ENCODE assay signal across 1 cellular context in the genomic region with DNA sequence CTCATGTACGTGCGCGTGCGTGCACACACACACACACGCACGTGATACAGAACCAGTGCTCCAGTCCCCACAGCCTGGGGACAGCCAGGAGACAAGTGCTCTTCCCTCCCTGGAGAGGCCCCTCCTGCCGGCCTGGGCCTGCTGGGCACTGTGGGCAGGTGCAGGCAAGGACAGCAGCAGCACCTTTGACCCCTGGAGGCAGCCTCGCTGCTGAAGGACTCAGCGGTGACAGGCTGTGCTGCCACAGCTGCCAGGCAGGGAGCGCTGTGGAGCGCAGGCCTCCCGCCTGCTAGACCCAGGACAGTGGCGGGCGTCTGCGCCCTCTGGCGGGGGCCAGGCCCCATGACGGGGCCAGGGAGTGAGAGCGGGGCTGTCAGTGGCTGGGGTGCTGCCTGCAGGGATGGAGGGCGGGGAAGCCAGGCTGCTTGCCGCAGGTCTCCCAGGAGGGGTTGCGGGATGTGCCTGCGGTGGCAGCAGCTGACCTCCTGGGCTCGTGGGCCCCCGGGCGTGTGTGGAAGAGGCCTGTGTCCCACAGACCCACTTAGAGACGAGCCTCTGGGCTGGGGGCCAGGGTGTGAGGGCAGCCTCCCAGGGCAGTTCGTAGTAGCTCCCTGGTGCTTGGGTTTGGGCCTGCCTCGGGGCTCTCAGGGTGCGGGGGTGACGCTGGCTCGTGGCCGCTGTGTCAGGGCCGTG.
TF ChIP-seq lines count a peak whose summit lies in the region.

No MANE protein-coding gene starts in this region.

TF ChIP-seq in HEK293, 187 proteins besides CTCF, POLR2A, EP300 and RAD21 (continued from another document and continues in another):
- TF ChIP-seq, protein P1, sequence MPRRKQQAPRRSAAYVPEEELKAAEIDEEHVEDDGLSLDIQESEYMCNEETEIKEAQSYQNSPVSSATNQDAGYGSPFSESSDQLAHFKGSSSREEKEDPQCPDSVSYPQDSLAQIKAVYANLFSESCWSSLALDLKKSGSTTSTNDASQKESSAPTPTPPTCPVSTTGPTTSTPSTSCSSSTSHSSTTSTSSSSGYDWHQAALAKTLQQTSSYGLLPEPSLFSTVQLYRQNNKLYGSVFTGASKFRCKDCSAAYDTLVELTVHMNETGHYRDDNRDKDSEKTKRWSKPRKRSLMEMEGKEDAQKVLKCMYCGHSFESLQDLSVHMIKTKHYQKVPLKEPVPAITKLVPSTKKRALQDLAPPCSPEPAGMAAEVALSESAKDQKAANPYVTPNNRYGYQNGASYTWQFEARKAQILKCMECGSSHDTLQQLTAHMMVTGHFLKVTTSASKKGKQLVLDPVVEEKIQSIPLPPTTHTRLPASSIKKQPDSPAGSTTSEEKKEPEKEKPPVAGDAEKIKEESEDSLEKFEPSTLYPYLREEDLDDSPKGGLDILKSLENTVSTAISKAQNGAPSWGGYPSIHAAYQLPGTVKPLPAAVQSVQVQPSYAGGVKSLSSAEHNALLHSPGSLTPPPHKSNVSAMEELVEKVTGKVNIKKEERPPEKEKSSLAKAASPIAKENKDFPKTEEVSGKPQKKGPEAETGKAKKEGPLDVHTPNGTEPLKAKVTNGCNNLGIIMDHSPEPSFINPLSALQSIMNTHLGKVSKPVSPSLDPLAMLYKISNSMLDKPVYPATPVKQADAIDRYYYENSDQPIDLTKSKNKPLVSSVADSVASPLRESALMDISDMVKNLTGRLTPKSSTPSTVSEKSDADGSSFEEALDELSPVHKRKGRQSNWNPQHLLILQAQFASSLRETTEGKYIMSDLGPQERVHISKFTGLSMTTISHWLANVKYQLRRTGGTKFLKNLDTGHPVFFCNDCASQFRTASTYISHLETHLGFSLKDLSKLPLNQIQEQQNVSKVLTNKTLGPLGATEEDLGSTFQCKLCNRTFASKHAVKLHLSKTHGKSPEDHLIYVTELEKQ (tag by site-specific recombination; IDR thresholded peaks at IDR 0.05; ENCODE audit: borderline replicate concordance) = 0 out of 2 replicates have a peak, but pooled peaks have one; percentile 18
- TF ChIP-seq, protein P2, sequence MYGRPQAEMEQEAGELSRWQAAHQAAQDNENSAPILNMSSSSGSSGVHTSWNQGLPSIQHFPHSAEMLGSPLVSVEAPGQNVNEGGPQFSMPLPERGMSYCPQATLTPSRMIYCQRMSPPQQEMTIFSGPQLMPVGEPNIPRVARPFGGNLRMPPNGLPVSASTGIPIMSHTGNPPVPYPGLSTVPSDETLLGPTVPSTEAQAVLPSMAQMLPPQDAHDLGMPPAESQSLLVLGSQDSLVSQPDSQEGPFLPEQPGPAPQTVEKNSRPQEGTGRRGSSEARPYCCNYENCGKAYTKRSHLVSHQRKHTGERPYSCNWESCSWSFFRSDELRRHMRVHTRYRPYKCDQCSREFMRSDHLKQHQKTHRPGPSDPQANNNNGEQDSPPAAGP (tag by site-specific recombination; IDR thresholded peaks at IDR 0.05) = peak; percentile 92
- TF ChIP-seq ZNF658 (tag by site-specific recombination; IDR thresholded peaks at IDR 0.05) (no peak), WT1 (tag by site-specific recombination; IDR thresholded peaks at IDR 0.05) (no peak), ZNF248 (tag by site-specific recombination; IDR thresholded peaks at IDR 0.05) (no peak), ZNF2 (tag by site-specific recombination; IDR thresholded peaks at IDR 0.05) (peak; percentile 96), ZNF133 (tag by site-specific recombination; IDR thresholded peaks at IDR 0.05) (no peak), ZFHX2 (tag by site-specific recombination; conservative IDR thresholded peaks at IDR 0.05) (0 out of 2 replicates have a peak, but pooled peaks have one; percentile 23), ZNF76 (tag by site-specific recombination; IDR thresholded peaks at IDR 0.05; ENCODE audit: borderline replicate concordance, low read depth) (peak; percentile 46; the same call in 1 of the 2 replicates), ZBTB17 (tag by site-specific recombination; IDR thresholded peaks at IDR 0.05) (peak; percentile 50), ZNF157 (tag by site-specific recombination; IDR thresholded peaks at IDR 0.05) (no peak), ZNF311 (tag by site-specific recombination; IDR thresholded peaks at IDR 0.05; ENCODE audit: borderline replicate concordance) (no peak), MYNN (tag by site-specific recombination; IDR thresholded peaks at IDR 0.05; ENCODE audit: borderline replicate concordance) (no peak), GLIS2 (tag by site-specific recombination; IDR thresholded peaks at IDR 0.05) (peak; percentile 36; the same call in 1 of the 2 replicates), ZNF544 (tag by site-specific recombination; IDR thresholded peaks at IDR 0.05) (no peak), ZNF350 (tag by site-specific recombination; IDR thresholded peaks at IDR 0.05) (no peak), ZNF610 (tag by site-specific recombination; IDR thresholded peaks at IDR 0.05; ENCODE audit: borderline replicate concordance) (no peak), ZBTB8A (tag by site-specific recombination; IDR thresholded peaks at IDR 0.05) (peak; percentile 81), ZSCAN30 (tag by site-specific recombination; IDR thresholded peaks at IDR 0.05) (peak; percentile 89; the same call in 1 of the 2 replicates), ZIC2 (tag by site-specific recombination; IDR thresholded peaks at IDR 0.05) (peak; percentile 84), ZBTB21 (tag by site-specific recombination; IDR thresholded peaks at IDR 0.05) (no peak), KLF9 (tag by site-specific recombination; IDR thresholded peaks at IDR 0.05; ENCODE audit: low read depth) (0 out of 2 replicates have a peak, but pooled peaks have one; percentile 27), ZNF354C (tag by site-specific recombination; IDR thresholded peaks at IDR 0.05; ENCODE audit: borderline replicate concordance, low read depth) (no peak), ZNF629 (tag by site-specific recombination; IDR thresholded peaks at IDR 0.05) (peak; percentile 18; the same call in 1 of the 2 replicates), ZNF391 (tag by site-specific recombination; IDR thresholded peaks at IDR 0.05; ENCODE audit: borderline replicate concordance, low read depth) (peak; percentile 62; the same call in 1 of the 2 replicates), KLF1 (tag by site-specific recombination; IDR thresholded peaks at IDR 0.05) (0 out of 2 replicates have a peak, but pooled peaks have one; percentile 42)
- TF ChIP-seq, protein P3, sequence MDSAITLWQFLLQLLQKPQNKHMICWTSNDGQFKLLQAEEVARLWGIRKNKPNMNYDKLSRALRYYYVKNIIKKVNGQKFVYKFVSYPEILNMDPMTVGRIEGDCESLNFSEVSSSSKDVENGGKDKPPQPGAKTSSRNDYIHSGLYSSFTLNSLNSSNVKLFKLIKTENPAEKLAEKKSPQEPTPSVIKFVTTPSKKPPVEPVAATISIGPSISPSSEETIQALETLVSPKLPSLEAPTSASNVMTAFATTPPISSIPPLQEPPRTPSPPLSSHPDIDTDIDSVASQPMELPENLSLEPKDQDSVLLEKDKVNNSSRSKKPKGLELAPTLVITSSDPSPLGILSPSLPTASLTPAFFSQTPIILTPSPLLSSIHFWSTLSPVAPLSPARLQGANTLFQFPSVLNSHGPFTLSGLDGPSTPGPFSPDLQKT (IDR thresholded peaks at IDR 0.05; ENCODE audit: borderline replicate concordance, low read depth, low read length) = no peak
- TF ChIP-seq, protein P4, sequence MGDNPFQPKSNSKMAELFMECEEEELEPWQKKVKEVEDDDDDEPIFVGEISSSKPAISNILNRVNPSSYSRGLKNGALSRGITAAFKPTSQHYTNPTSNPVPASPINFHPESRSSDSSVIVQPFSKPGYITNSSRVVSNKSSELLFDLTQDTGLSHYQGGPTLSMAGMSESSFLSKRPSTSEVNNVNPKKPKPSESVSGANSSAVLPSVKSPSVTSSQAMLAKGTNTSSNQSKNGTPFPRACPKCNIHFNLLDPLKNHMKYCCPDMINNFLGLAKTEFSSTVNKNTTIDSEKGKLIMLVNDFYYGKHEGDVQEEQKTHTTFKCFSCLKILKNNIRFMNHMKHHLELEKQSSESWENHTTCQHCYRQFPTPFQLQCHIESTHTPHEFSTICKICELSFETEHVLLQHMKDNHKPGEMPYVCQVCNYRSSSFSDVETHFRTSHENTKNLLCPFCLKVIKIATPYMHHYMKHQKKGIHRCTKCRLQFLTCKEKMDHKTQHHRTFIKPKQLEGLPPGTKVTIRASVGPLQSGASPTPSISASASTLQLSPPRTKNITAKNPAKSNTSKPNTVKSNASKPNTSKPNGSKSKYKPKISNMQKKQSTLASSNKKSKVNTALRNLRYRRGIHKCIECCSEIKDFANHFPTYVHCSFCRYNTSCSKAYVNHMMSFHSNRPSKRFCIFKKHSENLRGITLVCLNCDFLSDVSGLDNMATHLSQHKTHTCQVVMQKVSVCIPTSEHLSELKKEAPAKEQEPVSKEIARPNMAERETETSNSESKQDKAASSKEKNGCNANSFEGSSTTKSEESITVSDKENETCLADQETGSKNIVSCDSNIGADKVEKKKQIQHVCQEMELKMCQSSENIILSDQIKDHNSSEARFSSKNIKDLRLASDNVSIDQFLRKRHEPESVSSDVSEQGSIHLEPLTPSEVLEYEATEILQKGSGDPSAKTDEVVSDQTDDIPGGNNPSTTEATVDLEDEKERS (tag by site-specific recombination; IDR thresholded peaks at IDR 0.05) = 0 out of 2 replicates have a peak, but pooled peaks have one; percentile 53
- TF ChIP-seq, protein P5, sequence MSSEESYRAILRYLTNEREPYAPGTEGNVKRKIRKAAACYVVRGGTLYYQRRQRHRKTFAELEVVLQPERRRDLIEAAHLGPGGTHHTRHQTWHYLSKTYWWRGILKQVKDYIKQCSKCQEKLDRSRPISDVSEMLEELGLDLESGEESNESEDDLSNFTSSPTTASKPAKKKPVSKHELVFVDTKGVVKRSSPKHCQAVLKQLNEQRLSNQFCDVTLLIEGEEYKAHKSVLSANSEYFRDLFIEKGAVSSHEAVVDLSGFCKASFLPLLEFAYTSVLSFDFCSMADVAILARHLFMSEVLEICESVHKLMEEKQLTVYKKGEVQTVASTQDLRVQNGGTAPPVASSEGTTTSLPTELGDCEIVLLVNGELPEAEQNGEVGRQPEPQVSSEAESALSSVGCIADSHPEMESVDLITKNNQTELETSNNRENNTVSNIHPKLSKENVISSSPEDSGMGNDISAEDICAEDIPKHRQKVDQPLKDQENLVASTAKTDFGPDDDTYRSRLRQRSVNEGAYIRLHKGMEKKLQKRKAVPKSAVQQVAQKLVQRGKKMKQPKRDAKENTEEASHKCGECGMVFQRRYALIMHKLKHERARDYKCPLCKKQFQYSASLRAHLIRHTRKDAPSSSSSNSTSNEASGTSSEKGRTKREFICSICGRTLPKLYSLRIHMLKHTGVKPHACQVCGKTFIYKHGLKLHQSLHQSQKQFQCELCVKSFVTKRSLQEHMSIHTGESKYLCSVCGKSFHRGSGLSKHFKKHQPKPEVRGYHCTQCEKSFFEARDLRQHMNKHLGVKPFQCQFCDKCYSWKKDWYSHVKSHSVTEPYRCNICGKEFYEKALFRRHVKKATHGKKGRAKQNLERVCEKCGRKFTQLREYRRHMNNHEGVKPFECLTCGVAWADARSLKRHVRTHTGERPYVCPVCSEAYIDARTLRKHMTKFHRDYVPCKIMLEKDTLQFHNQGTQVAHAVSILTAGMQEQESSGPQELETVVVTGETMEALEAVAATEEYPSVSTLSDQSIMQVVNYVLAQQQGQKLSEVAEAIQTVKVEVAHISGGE (tag by site-specific recombination; conservative IDR thresholded peaks at IDR 0.05; ENCODE audit: low read depth) = no peak
- TF ChIP-seq, protein P6, sequence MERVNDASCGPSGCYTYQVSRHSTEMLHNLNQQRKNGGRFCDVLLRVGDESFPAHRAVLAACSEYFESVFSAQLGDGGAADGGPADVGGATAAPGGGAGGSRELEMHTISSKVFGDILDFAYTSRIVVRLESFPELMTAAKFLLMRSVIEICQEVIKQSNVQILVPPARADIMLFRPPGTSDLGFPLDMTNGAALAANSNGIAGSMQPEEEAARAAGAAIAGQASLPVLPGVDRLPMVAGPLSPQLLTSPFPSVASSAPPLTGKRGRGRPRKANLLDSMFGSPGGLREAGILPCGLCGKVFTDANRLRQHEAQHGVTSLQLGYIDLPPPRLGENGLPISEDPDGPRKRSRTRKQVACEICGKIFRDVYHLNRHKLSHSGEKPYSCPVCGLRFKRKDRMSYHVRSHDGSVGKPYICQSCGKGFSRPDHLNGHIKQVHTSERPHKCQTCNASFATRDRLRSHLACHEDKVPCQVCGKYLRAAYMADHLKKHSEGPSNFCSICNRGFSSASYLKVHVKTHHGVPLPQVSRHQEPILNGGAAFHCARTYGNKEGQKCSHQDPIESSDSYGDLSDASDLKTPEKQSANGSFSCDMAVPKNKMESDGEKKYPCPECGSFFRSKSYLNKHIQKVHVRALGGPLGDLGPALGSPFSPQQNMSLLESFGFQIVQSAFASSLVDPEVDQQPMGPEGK (tag by site-specific recombination; IDR thresholded peaks at IDR 0.05) = peak; percentile 81
- TF ChIP-seq, protein P7, sequence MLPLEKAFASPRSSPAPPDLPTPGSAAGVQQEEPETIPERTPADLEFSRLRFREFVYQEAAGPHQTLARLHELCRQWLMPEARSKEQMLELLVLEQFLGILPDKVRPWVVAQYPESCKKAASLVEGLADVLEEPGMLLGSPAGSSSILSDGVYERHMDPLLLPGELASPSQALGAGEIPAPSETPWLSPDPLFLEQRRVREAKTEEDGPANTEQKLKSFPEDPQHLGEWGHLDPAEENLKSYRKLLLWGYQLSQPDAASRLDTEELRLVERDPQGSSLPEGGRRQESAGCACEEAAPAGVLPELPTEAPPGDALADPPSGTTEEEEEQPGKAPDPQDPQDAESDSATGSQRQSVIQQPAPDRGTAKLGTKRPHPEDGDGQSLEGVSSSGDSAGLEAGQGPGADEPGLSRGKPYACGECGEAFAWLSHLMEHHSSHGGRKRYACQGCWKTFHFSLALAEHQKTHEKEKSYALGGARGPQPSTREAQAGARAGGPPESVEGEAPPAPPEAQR (tag by site-specific recombination; IDR thresholded peaks at IDR 0.05) = no peak
- TF ChIP-seq, protein P8, sequence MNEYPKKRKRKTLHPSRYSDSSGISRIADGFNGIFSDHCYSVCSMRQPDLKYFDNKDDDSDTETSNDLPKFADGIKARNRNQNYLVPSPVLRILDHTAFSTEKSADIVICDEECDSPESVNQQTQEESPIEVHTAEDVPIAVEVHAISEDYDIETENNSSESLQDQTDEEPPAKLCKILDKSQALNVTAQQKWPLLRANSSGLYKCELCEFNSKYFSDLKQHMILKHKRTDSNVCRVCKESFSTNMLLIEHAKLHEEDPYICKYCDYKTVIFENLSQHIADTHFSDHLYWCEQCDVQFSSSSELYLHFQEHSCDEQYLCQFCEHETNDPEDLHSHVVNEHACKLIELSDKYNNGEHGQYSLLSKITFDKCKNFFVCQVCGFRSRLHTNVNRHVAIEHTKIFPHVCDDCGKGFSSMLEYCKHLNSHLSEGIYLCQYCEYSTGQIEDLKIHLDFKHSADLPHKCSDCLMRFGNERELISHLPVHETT (tag by site-specific recombination; IDR thresholded peaks at IDR 0.05) = 0 out of 2 replicates have a peak, but pooled peaks have one; percentile 36
